In the genomic region with DNA sequence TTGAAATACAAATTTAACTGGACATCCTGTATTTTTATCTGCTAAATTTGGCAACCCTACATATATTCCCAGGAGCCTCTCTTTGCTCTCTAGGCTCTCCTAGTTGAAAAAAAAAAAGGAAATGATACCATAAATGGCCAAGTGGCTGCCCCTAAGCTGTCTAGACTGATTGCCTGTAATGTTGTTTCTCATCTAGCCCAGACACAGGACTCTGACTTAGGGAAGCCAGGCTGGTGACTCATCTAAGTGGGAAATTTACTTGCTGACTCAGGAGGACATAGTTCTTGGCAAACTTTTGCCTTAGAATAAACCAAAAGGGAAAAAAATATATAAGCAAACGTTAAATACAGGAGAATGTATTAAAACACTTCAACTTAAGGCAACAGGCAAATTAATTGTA, we compare ENCODE assay signal across 8 cellular contexts. TPM values are rescaled to one million over a fixed set of nuclear protein-coding genes. Genes with fewer than 3 reads are reported as not detected.
A peak's percentile ranks its signal among the peaks of the same experiment; 100 is the strongest.
DNase-seq lines count a peak whose midpoint lies in the region; ATAC-seq and TF ChIP-seq lines count a peak whose summit lies in the region.

No MANE protein-coding gene starts in this region.

- peak overlapping the region; percentile 59 to 80 for H3K27ac ChIP-seq in ascending aorta
- no peak overlapping the region for H3K27ac ChIP-seq in neural progenitor cell

- DNase-seq in 8988T (peak; percentile 30), Kasumi-1 (lab: John Stamatoyannopoulos, UW) (peak; percentile 96 to 98), ascending aorta (ENCODE audit: low spot score in 2 of 2) (peak; percentile 58 to 86), kidney glomerular epithelial cell (lab: John Stamatoyannopoulos, UW) (peak; percentile 99), NCI-H1694 treated with DMSO at 0.1 percent for 48 hours (lab: John Stamatoyannopoulos, UW) (no peak), neural progenitor cell (ENCODE audit: low spot score) (no peak), NCI-H526 treated with DMSO at 0.1 percent for 48 hours (lab: John Stamatoyannopoulos, UW) (no peak)

- H2AFZ ChIP-seq in neural progenitor cell (replicated peaks), result no peak overlapping the region

- no peak overlapping the region for H3K27ac Mint-ChIP-seq in neural progenitor cell

- no peaks in the 10 kb centered on the region for H3K36me3 Mint-ChIP-seq in neural progenitor cell

- H3K4me1 Mint-ChIP-seq in neural progenitor cell, result peaks cover 12% of the 10 kb centered on the region

- H3K79me2 ChIP-seq in neural progenitor cell (ENCODE audit: low read depth), result no peaks in the 10 kb centered on the region

- H3F3A ChIP-seq in neural progenitor cell (ENCODE audit: low read depth), result peaks cover 8% of the 10 kb centered on the region

- no peaks in the 10 kb centered on the region for H3K27me3 Mint-ChIP-seq in neural progenitor cell (ENCODE audit: insufficient read depth, low read depth)

- H3K27me3 ChIP-seq in ascending aorta (no peaks in the 10 kb centered on the region), neural progenitor cell (no peaks in the 10 kb centered on the region)

- no peaks in the 10 kb centered on the region for H3K9me3 Mint-ChIP-seq in neural progenitor cell

- intact Hi-C loops in ascending aorta (cut with DNase I), result loop anchor here (1.0 kb wide), 1 partner anchor 15 kb away; the partner anchor contains the start of gene ITGAV

- H3K4me1 ChIP-seq in ascending aorta (peaks cover 10 to 23% of the 10 kb centered on the region in 2 donors), neural progenitor cell (peaks cover 15% of the 10 kb centered on the region)

- H4K20me1 ChIP-seq in neural progenitor cell (ENCODE audit: low read depth), result peaks cover 3% of the 10 kb centered on the region

- H3K9me3 ChIP-seq in ascending aorta, result no peaks in the 10 kb centered on the region
- no peaks in the 10 kb centered on the region for H3K9me3 ChIP-seq in neural progenitor cell (ENCODE audit: low read depth)

- no peaks in the 10 kb centered on the region for H3K36me3 ChIP-seq in ascending aorta
- H3K36me3 ChIP-seq in neural progenitor cell, result no peaks in the 10 kb centered on the region

- H3K4me3 ChIP-seq in ascending aorta (no peak overlapping the region), neural progenitor cell (no peak overlapping the region)

- ATAC-seq in GM18858 (IDR thresholded peaks at IDR 0.05; ENCODE audit: unreplicated experiment), result peak; percentile 54

- TF ChIP-seq CTCF in ascending aorta (IDR thresholded peaks at IDR 0.05), result no peak
- no peak for TF ChIP-seq CTCF in neural progenitor cell (IDR thresholded peaks at IDR 0.05)

- no peak overlapping the region for H3K4me2 ChIP-seq in neural progenitor cell

- no peak overlapping the region for H3K9ac ChIP-seq in neural progenitor cell

- no peak overlapping the region for H3K4me3 Mint-ChIP-seq in neural progenitor cell

RNA-seq across cellular contexts. Expression of gene ITGAV, which starts 14.6 kb away (rescaled TPM):
- 115 TPM for total RNA-seq in ascending aorta
- 58.7 and 72.8 TPM in 2 replicates for total RNA-seq in neural progenitor cell (ENCODE audit: low replicate concordance)

Comparison
In these comparisons a context has a peak if more than half of its experiments do, and no peak if none do; other contexts are left out.
1. DNase-seq: peak in 8988T (single experiment), Kasumi-1 (2 of 2), ascending aorta (2 of 2) and kidney glomerular epithelial cell (single experiment); none in NCI-H1694 treated with DMSO at 0.1 percent for 48 hours (single experiment), neural progenitor cell (single experiment) and NCI-H526 treated with DMSO at 0.1 percent for 48 hours (single experiment).